Comparison of ENCODE assay signal across 10 cellular contexts in genomic region chr14:70919774-70920173, GRCh38. TPM values are rescaled to one million over a fixed set of nuclear protein-coding genes. Genes with fewer than 3 reads are reported as not detected.
DNase-seq lines count a peak whose midpoint lies in the region; ATAC-seq and TF ChIP-seq lines count a peak whose summit lies in the region.
"Had no signal": no experiment of that assay in that cellular context is flagged by ENCODE, and none has a peak within 500 bp of the region (broad histone marks: within the 10 kb centered on the region; RNA-seq: fewer than 3 reads in every experiment).

No MANE protein-coding gene starts in this region.

- H3K4me2 ChIP-seq in skeletal muscle satellite cell (ENCODE audit: low read length): peak overlapping the region; percentile 64

- no peak for ATAC-seq in activated CD8-positive, alpha-beta memory T cell treated with anti-CD3 and anti-CD28 coated beads, Interleukin-2, amount 10 ng/mL, durations not matched to agents 7 days and 5 days
- ATAC-seq in T-helper 17 cell: no peak

- H3K4me3 Mint-ChIP-seq in activated CD8-positive, alpha-beta memory T cell treated with anti-CD3 and anti-CD28 coated beads, Interleukin-2, amount 10 ng/mL, durations not matched to agents 7 days and 5 days: peak overlapping the region; percentile 30
- H3K4me3 Mint-ChIP-seq in T-helper 17 cell: peak overlapping the region; percentile 65

- H3K9me3 Mint-ChIP-seq in activated CD8-positive, alpha-beta memory T cell treated with anti-CD3 and anti-CD28 coated beads, Interleukin-2, amount 10 ng/mL, durations not matched to agents 7 days and 5 days (ENCODE audit: low read depth): no peaks in the 10 kb centered on the region

- peaks cover 43% of the 10 kb centered on the region for H3K4me1 ChIP-seq in skeletal muscle satellite cell (ENCODE audit: control insufficient read depth, insufficient read depth, low read length)
- peaks cover 21 to 78% of the 10 kb centered on the region in 2 donors for H3K4me1 ChIP-seq in adrenal gland (replicated peaks in 1 of 2)

- TF ChIP-seq POLR2A in adrenal gland (IDR thresholded peaks at IDR 0.05): no peak

- peaks cover 6% of the 10 kb centered on the region for H3K36me3 ChIP-seq in skeletal muscle satellite cell (ENCODE audit: insufficient read depth, low read length)
- no peaks in the 10 kb centered on the region for H3K36me3 ChIP-seq in adrenal gland (replicated peaks in 1 of 2)

- H3K9me3 ChIP-seq in T-helper 17 cell (ENCODE audit: control insufficient read depth, low read length, poor library complexity, severe bottlenecking): no peaks in the 10 kb centered on the region
- no peaks in the 10 kb centered on the region for H3K9me3 ChIP-seq in skeletal muscle satellite cell (replicated peaks; ENCODE audit: low read length)
- no peaks in the 10 kb centered on the region for H3K9me3 ChIP-seq in adrenal gland (replicated peaks in 1 of 3)

- no peak overlapping the region for H3K27ac ChIP-seq in adrenal gland

- CTCF ChIA-PET in activated CD8-positive, alpha-beta memory T cell treated with anti-CD3 and anti-CD28 coated beads, Interleukin-2, amount 10 ng/mL, durations not matched to agents 7 days and 5 days (lab: Charles Lee): interaction anchor here (1.0 to 4.1 kb wide), 9 partner anchors 8 to 102 kb away, joined by 3 to 34 read pairs (median 8); partner anchors contain the start of gene PCNX1

- H3K27me3 Mint-ChIP-seq in activated CD8-positive, alpha-beta memory T cell treated with anti-CD3 and anti-CD28 coated beads, Interleukin-2, amount 10 ng/mL, durations not matched to agents 7 days and 5 days: no peaks in the 10 kb centered on the region
- no peaks in the 10 kb centered on the region for H3K27me3 Mint-ChIP-seq in T-helper 17 cell

- H3K4me3 ChIP-seq in skeletal muscle satellite cell (ENCODE audit: low read length) (no peak overlapping the region), adrenal gland (no peak overlapping the region)

- H3K4me1 Mint-ChIP-seq in activated CD8-positive, alpha-beta memory T cell treated with anti-CD3 and anti-CD28 coated beads, Interleukin-2, amount 10 ng/mL, durations not matched to agents 7 days and 5 days: peaks cover 78% of the 10 kb centered on the region
- peaks cover 59% of the 10 kb centered on the region for H3K4me1 Mint-ChIP-seq in T-helper 17 cell

- WGBS in adrenal gland, 4 donors: 3 to 7% (median 4%) methylated on average over 3 of the region's 3 CpGs

- H3K36me3 Mint-ChIP-seq in activated CD8-positive, alpha-beta memory T cell treated with anti-CD3 and anti-CD28 coated beads, Interleukin-2, amount 10 ng/mL, durations not matched to agents 7 days and 5 days: peaks cover 24% of the 10 kb centered on the region
- H3K36me3 Mint-ChIP-seq in T-helper 17 cell (ENCODE audit: low read depth): peaks cover 4% of the 10 kb centered on the region

- H3K9ac ChIP-seq in skeletal muscle satellite cell (ENCODE audit: low read depth, low read length): no peak overlapping the region

- H3K27me3 ChIP-seq in skeletal muscle satellite cell (ENCODE audit: control insufficient read depth, insufficient read depth, low read length) (no peaks in the 10 kb centered on the region), adrenal gland (no peaks in the 10 kb centered on the region)

- no peak for TF ChIP-seq CTCF in adrenal gland (IDR thresholded peaks at IDR 0.05)

- H3K27ac Mint-ChIP-seq in activated CD8-positive, alpha-beta memory T cell treated with anti-CD3 and anti-CD28 coated beads, Interleukin-2, amount 10 ng/mL, durations not matched to agents 7 days and 5 days: peak overlapping the region; percentile 83
- H3K27ac Mint-ChIP-seq in T-helper 17 cell: peak overlapping the region; percentile 88

- intact Hi-C loops in adrenal gland (cut with DNase I): no loop called here

- DNase-seq in activated CD8-positive, alpha-beta memory T cell treated with anti-CD3 and anti-CD28 coated beads, Interleukin-2, amount 10 ng/mL, durations not matched to agents 7 days and 5 days: no peak
- no peak for DNase-seq in activated CD8-positive, alpha-beta memory T cell treated with anti-CD3 and anti-CD28 coated beads, Interleukin-2, amount 50 U/mL, for 4 hours
- no peak for DNase-seq in T-helper 17 cell
- peak; percentile 35 for DNase-seq in fibroblast of peridontal ligament (ENCODE audit: extremely low read depth)
- no peak for DNase-seq in adrenal gland
- no peak for DNase-seq in CD1c-positive myeloid dendritic cell (ENCODE audit: extremely low spot score)
- no peak for DNase-seq in NAMALWA (ENCODE audit: low spot score)
- DNase-seq: NCI-H1436; stimulated activated CD4-positive, alpha-beta T cell treated with anti-CD3 and anti-CD28 coated beads, Interleukin-1b, Interleukin-23, amount 100 ng/mL, for 48 hours had no signal

RNA-seq across cellular contexts. Expression of gene PCNX1, which starts 12.5 kb away (rescaled TPM):
- total RNA-seq in activated CD8-positive, alpha-beta memory T cell treated with anti-CD3 and anti-CD28 coated beads, Interleukin-2, amount 10 ng/mL, durations not matched to agents 7 days and 5 days: 10 to 100 TPM; 64.4 to 69.2 TPM
- 100 to 1,000 TPM; 140 to 153 TPM for total RNA-seq in T-helper 17 cell
- 31.7 and 41.6 TPM in 2 replicates for total RNA-seq in skeletal muscle satellite cell (2012; rRNA removed)
- 100 to 1,000 TPM in 5 of 8 donors, 10 to 100 TPM in 3; 84.1 to 196 (median 118) TPM for total RNA-seq in adrenal gland
- 10 to 100 TPM; 11.3 to 97.8 (median 15.2) TPM for polyA plus RNA-seq in adrenal gland
